1 cellular context compared by ENCODE assay signal in the genomic region with DNA sequence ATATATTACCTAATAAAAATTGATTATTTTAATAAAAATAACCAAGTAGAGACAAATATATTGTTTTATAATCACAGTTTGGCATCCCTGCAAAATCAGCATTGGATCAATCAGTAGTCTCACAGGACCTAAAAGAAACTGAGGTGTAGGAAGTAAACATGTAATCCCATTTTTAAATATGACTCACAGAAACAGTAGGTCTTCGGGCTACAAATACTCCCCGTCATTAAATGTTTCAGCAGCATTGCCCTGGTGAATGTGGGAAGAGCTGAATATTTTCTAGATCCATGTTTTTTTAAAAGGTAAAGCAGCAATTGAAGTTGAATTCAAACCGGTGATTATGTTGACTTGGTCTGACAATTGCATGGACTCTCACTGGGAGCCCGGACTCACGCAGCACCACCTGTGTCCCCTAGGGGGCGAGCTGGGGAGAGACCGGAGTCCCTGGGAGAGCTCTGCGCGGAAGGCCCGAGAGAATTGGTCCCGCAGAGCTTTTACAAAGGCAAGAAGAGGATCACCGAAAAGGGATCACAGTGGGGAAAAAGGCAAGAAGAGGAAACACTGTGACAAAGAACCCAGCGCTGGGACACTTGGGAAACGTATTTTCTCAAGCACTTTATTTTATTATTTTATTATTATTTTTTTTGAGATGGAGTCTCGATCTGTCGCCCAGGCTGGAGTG.
TF ChIP-seq lines count a peak whose summit lies in the region.

No MANE protein-coding gene starts in this region.

TF ChIP-seq in K562, 482 proteins besides CTCF, POLR2A, EP300 and RAD21 (continued from another document and continues in another):
- TF ChIP-seq, protein P1, sequence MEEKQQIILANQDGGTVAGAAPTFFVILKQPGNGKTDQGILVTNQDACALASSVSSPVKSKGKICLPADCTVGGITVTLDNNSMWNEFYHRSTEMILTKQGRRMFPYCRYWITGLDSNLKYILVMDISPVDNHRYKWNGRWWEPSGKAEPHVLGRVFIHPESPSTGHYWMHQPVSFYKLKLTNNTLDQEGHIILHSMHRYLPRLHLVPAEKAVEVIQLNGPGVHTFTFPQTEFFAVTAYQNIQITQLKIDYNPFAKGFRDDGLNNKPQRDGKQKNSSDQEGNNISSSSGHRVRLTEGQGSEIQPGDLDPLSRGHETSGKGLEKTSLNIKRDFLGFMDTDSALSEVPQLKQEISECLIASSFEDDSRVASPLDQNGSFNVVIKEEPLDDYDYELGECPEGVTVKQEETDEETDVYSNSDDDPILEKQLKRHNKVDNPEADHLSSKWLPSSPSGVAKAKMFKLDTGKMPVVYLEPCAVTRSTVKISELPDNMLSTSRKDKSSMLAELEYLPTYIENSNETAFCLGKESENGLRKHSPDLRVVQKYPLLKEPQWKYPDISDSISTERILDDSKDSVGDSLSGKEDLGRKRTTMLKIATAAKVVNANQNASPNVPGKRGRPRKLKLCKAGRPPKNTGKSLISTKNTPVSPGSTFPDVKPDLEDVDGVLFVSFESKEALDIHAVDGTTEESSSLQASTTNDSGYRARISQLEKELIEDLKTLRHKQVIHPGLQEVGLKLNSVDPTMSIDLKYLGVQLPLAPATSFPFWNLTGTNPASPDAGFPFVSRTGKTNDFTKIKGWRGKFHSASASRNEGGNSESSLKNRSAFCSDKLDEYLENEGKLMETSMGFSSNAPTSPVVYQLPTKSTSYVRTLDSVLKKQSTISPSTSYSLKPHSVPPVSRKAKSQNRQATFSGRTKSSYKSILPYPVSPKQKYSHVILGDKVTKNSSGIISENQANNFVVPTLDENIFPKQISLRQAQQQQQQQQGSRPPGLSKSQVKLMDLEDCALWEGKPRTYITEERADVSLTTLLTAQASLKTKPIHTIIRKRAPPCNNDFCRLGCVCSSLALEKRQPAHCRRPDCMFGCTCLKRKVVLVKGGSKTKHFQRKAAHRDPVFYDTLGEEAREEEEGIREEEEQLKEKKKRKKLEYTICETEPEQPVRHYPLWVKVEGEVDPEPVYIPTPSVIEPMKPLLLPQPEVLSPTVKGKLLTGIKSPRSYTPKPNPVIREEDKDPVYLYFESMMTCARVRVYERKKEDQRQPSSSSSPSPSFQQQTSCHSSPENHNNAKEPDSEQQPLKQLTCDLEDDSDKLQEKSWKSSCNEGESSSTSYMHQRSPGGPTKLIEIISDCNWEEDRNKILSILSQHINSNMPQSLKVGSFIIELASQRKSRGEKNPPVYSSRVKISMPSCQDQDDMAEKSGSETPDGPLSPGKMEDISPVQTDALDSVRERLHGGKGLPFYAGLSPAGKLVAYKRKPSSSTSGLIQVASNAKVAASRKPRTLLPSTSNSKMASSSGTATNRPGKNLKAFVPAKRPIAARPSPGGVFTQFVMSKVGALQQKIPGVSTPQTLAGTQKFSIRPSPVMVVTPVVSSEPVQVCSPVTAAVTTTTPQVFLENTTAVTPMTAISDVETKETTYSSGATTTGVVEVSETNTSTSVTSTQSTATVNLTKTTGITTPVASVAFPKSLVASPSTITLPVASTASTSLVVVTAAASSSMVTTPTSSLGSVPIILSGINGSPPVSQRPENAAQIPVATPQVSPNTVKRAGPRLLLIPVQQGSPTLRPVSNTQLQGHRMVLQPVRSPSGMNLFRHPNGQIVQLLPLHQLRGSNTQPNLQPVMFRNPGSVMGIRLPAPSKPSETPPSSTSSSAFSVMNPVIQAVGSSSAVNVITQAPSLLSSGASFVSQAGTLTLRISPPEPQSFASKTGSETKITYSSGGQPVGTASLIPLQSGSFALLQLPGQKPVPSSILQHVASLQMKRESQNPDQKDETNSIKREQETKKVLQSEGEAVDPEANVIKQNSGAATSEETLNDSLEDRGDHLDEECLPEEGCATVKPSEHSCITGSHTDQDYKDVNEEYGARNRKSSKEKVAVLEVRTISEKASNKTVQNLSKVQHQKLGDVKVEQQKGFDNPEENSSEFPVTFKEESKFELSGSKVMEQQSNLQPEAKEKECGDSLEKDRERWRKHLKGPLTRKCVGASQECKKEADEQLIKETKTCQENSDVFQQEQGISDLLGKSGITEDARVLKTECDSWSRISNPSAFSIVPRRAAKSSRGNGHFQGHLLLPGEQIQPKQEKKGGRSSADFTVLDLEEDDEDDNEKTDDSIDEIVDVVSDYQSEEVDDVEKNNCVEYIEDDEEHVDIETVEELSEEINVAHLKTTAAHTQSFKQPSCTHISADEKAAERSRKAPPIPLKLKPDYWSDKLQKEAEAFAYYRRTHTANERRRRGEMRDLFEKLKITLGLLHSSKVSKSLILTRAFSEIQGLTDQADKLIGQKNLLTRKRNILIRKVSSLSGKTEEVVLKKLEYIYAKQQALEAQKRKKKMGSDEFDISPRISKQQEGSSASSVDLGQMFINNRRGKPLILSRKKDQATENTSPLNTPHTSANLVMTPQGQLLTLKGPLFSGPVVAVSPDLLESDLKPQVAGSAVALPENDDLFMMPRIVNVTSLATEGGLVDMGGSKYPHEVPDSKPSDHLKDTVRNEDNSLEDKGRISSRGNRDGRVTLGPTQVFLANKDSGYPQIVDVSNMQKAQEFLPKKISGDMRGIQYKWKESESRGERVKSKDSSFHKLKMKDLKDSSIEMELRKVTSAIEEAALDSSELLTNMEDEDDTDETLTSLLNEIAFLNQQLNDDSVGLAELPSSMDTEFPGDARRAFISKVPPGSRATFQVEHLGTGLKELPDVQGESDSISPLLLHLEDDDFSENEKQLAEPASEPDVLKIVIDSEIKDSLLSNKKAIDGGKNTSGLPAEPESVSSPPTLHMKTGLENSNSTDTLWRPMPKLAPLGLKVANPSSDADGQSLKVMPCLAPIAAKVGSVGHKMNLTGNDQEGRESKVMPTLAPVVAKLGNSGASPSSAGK (IDR thresholded peaks at IDR 0.05): no peak
- TF ChIP-seq BCOR (IDR thresholded peaks at IDR 0.05): 0 out of 2 replicates have a peak, but pooled peaks have one; percentile 8
- no peak for TF ChIP-seq TARDBP (IDR thresholded peaks at IDR 0.05)
- peak; percentile 46 for TF ChIP-seq ZNF175 (CRISPR knock-in tag; IDR thresholded peaks at IDR 0.05; ENCODE audit: low read depth)
- TF ChIP-seq, protein P2, sequence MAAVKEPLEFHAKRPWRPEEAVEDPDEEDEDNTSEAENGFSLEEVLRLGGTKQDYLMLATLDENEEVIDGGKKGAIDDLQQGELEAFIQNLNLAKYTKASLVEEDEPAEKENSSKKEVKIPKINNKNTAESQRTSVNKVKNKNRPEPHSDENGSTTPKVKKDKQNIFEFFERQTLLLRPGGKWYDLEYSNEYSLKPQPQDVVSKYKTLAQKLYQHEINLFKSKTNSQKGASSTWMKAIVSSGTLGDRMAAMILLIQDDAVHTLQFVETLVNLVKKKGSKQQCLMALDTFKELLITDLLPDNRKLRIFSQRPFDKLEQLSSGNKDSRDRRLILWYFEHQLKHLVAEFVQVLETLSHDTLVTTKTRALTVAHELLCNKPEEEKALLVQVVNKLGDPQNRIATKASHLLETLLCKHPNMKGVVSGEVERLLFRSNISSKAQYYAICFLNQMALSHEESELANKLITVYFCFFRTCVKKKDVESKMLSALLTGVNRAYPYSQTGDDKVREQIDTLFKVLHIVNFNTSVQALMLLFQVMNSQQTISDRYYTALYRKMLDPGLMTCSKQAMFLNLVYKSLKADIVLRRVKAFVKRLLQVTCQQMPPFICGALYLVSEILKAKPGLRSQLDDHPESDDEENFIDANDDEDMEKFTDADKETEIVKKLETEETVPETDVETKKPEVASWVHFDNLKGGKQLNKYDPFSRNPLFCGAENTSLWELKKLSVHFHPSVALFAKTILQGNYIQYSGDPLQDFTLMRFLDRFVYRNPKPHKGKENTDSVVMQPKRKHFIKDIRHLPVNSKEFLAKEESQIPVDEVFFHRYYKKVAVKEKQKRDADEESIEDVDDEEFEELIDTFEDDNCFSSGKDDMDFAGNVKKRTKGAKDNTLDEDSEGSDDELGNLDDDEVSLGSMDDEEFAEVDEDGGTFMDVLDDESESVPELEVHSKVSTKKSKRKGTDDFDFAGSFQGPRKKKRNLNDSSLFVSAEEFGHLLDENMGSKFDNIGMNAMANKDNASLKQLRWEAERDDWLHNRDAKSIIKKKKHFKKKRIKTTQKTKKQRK (IDR thresholded peaks at IDR 0.05; ENCODE audit: borderline replicate concordance, low read depth, low read length): no peak
- no peak for TF ChIP-seq PRPF4 (IDR thresholded peaks at IDR 0.05; ENCODE audit: insufficient read depth, low read depth, low read length, poor library complexity, severe bottlenecking)
- no peak for TF ChIP-seq PHF20 (IDR thresholded peaks at IDR 0.05; ENCODE audit: partially characterized antibody)
- TF ChIP-seq, protein P3, sequence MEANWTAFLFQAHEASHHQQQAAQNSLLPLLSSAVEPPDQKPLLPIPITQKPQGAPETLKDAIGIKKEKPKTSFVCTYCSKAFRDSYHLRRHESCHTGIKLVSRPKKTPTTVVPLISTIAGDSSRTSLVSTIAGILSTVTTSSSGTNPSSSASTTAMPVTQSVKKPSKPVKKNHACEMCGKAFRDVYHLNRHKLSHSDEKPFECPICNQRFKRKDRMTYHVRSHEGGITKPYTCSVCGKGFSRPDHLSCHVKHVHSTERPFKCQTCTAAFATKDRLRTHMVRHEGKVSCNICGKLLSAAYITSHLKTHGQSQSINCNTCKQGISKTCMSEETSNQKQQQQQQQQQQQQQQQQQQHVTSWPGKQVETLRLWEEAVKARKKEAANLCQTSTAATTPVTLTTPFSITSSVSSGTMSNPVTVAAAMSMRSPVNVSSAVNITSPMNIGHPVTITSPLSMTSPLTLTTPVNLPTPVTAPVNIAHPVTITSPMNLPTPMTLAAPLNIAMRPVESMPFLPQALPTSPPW (CRISPR knock-in tag; IDR thresholded peaks at IDR 0.05): peak; percentile 31; the same call in 1 of the 2 replicates
- 0 out of 2 replicates have a peak, but pooled peaks have one; percentile 61 for TF ChIP-seq KAT7 (CRISPR knock-in tag; IDR thresholded peaks at IDR 0.05; ENCODE audit: borderline replicate concordance)
- no peak for TF ChIP-seq ZNF551 (CRISPR knock-in tag; IDR thresholded peaks at IDR 0.05)
- peak; percentile 45; the same call in 1 of the 2 replicates for TF ChIP-seq CREM (IDR thresholded peaks at IDR 0.05; ENCODE audit: low read depth)
- TF ChIP-seq, protein P4, sequence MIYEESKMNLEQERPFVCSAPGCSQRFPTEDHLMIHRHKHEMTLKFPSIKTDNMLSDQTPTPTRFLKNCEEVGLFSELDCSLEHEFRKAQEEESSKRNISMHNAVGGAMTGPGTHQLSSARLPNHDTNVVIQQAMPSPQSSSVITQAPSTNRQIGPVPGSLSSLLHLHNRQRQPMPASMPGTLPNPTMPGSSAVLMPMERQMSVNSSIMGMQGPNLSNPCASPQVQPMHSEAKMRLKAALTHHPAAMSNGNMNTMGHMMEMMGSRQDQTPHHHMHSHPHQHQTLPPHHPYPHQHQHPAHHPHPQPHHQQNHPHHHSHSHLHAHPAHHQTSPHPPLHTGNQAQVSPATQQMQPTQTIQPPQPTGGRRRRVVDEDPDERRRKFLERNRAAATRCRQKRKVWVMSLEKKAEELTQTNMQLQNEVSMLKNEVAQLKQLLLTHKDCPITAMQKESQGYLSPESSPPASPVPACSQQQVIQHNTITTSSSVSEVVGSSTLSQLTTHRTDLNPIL (CRISPR knock-in tag; IDR thresholded peaks at IDR 0.05): no peak
- TF ChIP-seq MAFF (IDR thresholded peaks at IDR 0.05; ENCODE audit: low read length): no peak
- TF ChIP-seq TOE1 (IDR thresholded peaks at IDR 0.05; ENCODE audit: borderline replicate concordance): no peak
- TF ChIP-seq TOE1 (CRISPR knock-in tag; IDR thresholded peaks at IDR 0.05; ENCODE audit: borderline replicate concordance, low read depth): no peak
- TF ChIP-seq ZFP36 (IDR thresholded peaks at IDR 0.05; ENCODE audit: low read depth, low read length, partially characterized antibody): no peak
- TF ChIP-seq EZH2 (IDR thresholded peaks at IDR 0.05; ENCODE audit: borderline replicate concordance, low read depth, low read length): no peak
- TF ChIP-seq HOXB6 (CRISPR knock-in tag; IDR thresholded peaks at IDR 0.05; ENCODE audit: borderline replicate concordance): no peak
- peak; percentile 68 for TF ChIP-seq SMAD3 (CRISPR knock-in tag; conservative IDR thresholded peaks at IDR 0.05)
- TF ChIP-seq, protein P5, sequence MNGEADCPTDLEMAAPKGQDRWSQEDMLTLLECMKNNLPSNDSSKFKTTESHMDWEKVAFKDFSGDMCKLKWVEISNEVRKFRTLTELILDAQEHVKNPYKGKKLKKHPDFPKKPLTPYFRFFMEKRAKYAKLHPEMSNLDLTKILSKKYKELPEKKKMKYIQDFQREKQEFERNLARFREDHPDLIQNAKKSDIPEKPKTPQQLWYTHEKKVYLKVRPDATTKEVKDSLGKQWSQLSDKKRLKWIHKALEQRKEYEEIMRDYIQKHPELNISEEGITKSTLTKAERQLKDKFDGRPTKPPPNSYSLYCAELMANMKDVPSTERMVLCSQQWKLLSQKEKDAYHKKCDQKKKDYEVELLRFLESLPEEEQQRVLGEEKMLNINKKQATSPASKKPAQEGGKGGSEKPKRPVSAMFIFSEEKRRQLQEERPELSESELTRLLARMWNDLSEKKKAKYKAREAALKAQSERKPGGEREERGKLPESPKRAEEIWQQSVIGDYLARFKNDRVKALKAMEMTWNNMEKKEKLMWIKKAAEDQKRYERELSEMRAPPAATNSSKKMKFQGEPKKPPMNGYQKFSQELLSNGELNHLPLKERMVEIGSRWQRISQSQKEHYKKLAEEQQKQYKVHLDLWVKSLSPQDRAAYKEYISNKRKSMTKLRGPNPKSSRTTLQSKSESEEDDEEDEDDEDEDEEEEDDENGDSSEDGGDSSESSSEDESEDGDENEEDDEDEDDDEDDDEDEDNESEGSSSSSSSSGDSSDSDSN (IDR thresholded peaks at IDR 0.05; ENCODE audit: borderline replicate concordance in 1 of 2, low read depth in 2 of 2, low read length in 2 of 2): no peak
- TF ChIP-seq DDX20 (tag; IDR thresholded peaks at IDR 0.05; ENCODE audit: low read depth): no peak
- TF ChIP-seq ZKSCAN1 (IDR thresholded peaks at IDR 0.05; ENCODE audit: low read depth, low read length): 0 out of 2 replicates have a peak, but pooled peaks have one; percentile 41
- no peak for TF ChIP-seq FOXA3 (CRISPR knock-in tag; conservative IDR thresholded peaks at IDR 0.05 in 1 of 2, IDR thresholded peaks at IDR 0.05 in 1 of 2)
- no peak for TF ChIP-seq SIX5 (IDR thresholded peaks at IDR 0.05; ENCODE audit: borderline replicate concordance in 1 of 2, insufficient read depth in 1 of 2, low read depth in 1 of 2, low read length in 2 of 2)
- no peak for TF ChIP-seq ZNF239 (CRISPR knock-in tag; IDR thresholded peaks at IDR 0.05)
- TF ChIP-seq MCM3 (IDR thresholded peaks at IDR 0.05): no peak
- TF ChIP-seq, protein P6, sequence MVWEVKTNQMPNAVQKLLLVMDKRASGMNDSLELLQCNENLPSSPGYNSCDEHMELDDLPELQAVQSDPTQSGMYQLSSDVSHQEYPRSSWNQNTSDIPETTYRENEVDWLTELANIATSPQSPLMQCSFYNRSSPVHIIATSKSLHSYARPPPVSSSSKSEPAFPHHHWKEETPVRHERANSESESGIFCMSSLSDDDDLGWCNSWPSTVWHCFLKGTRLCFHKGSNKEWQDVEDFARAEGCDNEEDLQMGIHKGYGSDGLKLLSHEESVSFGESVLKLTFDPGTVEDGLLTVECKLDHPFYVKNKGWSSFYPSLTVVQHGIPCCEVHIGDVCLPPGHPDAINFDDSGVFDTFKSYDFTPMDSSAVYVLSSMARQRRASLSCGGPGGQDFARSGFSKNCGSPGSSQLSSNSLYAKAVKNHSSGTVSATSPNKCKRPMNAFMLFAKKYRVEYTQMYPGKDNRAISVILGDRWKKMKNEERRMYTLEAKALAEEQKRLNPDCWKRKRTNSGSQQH (CRISPR knock-in tag; IDR thresholded peaks at IDR 0.05): no peak
- TF ChIP-seq, protein P7, sequence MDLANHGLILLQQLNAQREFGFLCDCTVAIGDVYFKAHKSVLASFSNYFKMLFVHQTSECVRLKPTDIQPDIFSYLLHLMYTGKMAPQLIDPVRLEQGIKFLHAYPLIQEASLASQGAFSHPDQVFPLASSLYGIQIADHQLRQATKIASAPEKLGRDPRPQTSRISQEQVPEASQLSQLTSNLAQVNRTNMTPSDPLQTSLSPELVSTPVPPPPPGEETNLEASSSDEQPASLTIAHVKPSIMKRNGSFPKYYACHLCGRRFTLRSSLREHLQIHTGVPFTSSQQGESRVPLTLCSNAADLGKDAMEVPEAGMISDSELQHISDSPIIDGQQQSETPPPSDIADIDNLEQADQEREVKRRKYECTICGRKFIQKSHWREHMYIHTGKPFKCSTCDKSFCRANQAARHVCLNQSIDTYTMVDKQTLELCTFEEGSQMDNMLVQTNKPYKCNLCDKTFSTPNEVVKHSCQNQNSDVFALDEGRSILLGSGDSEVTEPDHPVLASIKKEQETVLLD (IDR thresholded peaks at IDR 0.05): no peak
